Comparison of ENCODE assay signal across 1 cellular context in genomic region chrX:106718709-106719108, GRCh38.
TF ChIP-seq lines count a peak whose summit lies in the region.

No MANE protein-coding gene starts in this region.

TF ChIP-seq in HepG2, 621 proteins besides CTCF, POLR2A, EP300 and RAD21 (continued from another document and continues in another):
- TF ChIP-seq ZNF609 (CRISPR knock-in tag; IDR thresholded peaks at IDR 0.05; ENCODE audit: borderline replicate concordance) = peak; percentile 50; the same call in 1 of the 2 replicates
- TF ChIP-seq ZBTB40 (IDR thresholded peaks at IDR 0.05) = no peak
- TF ChIP-seq ZBTB40 (CRISPR knock-in tag; IDR thresholded peaks at IDR 0.05) = no peak
- TF ChIP-seq ZNF263 (CRISPR knock-in tag; IDR thresholded peaks at IDR 0.05) = no peak
- no peak for TF ChIP-seq ZNF800 (CRISPR knock-in tag; IDR thresholded peaks at IDR 0.05)
- TF ChIP-seq RERE (CRISPR knock-in tag; IDR thresholded peaks at IDR 0.05; ENCODE audit: low read depth) = no peak
- peak; percentile 82 for TF ChIP-seq GATAD2A (CRISPR knock-in tag; IDR thresholded peaks at IDR 0.05)
- no peak for TF ChIP-seq SKI (IDR thresholded peaks at IDR 0.05; ENCODE audit: partially characterized antibody)
- TF ChIP-seq CCDC6 (CRISPR knock-in tag; IDR thresholded peaks at IDR 0.05) = no peak
- peak; percentile 63; the same call in 1 of the 2 replicates for TF ChIP-seq SOX5 (CRISPR knock-in tag; IDR thresholded peaks at IDR 0.05; ENCODE audit: borderline replicate concordance)
- TF ChIP-seq ZNF724P (CRISPR knock-in tag; IDR thresholded peaks at IDR 0.05; ENCODE audit: borderline replicate concordance) = no peak
- TF ChIP-seq KDM4B (CRISPR knock-in tag; IDR thresholded peaks at IDR 0.05) = no peak
- no peak for TF ChIP-seq ATF4 (CRISPR knock-in tag; IDR thresholded peaks at IDR 0.05)
- no peak for TF ChIP-seq ZNF326 (CRISPR knock-in tag; IDR thresholded peaks at IDR 0.05; ENCODE audit: borderline replicate concordance)
- no peak for TF ChIP-seq ARID4A (CRISPR knock-in tag; IDR thresholded peaks at IDR 0.05; ENCODE audit: borderline replicate concordance)
- no peak for TF ChIP-seq ZNF672 (CRISPR knock-in tag; IDR thresholded peaks at IDR 0.05)
- no peak for TF ChIP-seq MAFK (conservative IDR thresholded peaks at IDR 0.05 in 1 of 2, IDR thresholded peaks at IDR 0.05 in 1 of 2; ENCODE audit: low read length in 2 of 2)
- TF ChIP-seq KDM2A (CRISPR knock-in tag; IDR thresholded peaks at IDR 0.05; ENCODE audit: borderline replicate concordance, low read depth) = no peak
- no peak for TF ChIP-seq MNT (IDR thresholded peaks at IDR 0.05)
- no peak for TF ChIP-seq TBP (CRISPR knock-in tag; IDR thresholded peaks at IDR 0.05)
- TF ChIP-seq ZNF790 (CRISPR knock-in tag; IDR thresholded peaks at IDR 0.05; ENCODE audit: borderline replicate concordance) = no peak
- TF ChIP-seq SNAPC2 (CRISPR knock-in tag; IDR thresholded peaks at IDR 0.05) = no peak
